Comparison of ENCODE assay signal across 8 cellular contexts in genomic region chr15:84979651-84980050, GRCh38. TPM values are rescaled to one million over a fixed set of nuclear protein-coding genes. Genes with fewer than 3 reads are reported as not detected.
DNase-seq lines count a peak whose midpoint lies in the region; ATAC-seq and TF ChIP-seq lines count a peak whose summit lies in the region.

No MANE protein-coding gene starts in this region.

- no peak overlapping the region for H3K27ac ChIP-seq in BLaER1
- no peak overlapping the region for H3K27ac ChIP-seq in naive thymus-derived CD4-positive, alpha-beta T cell (ENCODE audit: low read depth, low read length)

- H3K9ac ChIP-seq in BLaER1: no peak overlapping the region

- no peak for ATAC-seq in naive thymus-derived CD4-positive, alpha-beta T cell
- ATAC-seq in HG02678 (IDR thresholded peaks at IDR 0.05; ENCODE audit: unreplicated experiment): no peak
- no peak for ATAC-seq in HG03139 (IDR thresholded peaks at IDR 0.05; ENCODE audit: unreplicated experiment)
- ATAC-seq in HG03342 (IDR thresholded peaks at IDR 0.05; ENCODE audit: unreplicated experiment): no peak

- peak overlapping the region; percentile 89 to 97 (median 95) for H3K4me3 Mint-ChIP-seq in naive thymus-derived CD4-positive, alpha-beta T cell

- no peaks in the 10 kb centered on the region for H3K9me3 ChIP-seq in BLaER1
- no peaks in the 10 kb centered on the region for H3K9me3 ChIP-seq in naive thymus-derived CD4-positive, alpha-beta T cell (ENCODE audit: control insufficient read depth in 2 of 3, low read length in 3 of 3)

- POLR2A ChIA-PET in naive thymus-derived CD4-positive, alpha-beta T cell (lab: Charles Lee): interaction anchor here (1.7 to 3.5 kb wide), 7 partner anchors 9 to 348 kb away, joined by 5 to 15 read pairs (median 7); partner anchors contain the start of gene SEC11A

- no peak for DNase-seq in NB4 (ENCODE audit: low read depth)
- DNase-seq in ecto neural progenitor cell (ENCODE audit: low spot score): peak; percentile 51
- no peak for DNase-seq in naive thymus-derived CD4-positive, alpha-beta T cell
- DNase-seq in SW 1271 (lab: John Stamatoyannopoulos, UW): no peak

- H3K27ac Mint-ChIP-seq in naive thymus-derived CD4-positive, alpha-beta T cell: peak overlapping the region; percentile 85 to 98 (median 95)

- H3K4me1 ChIP-seq in BLaER1: peaks cover 31% of the 10 kb centered on the region
- H3K4me1 ChIP-seq in naive thymus-derived CD4-positive, alpha-beta T cell (ENCODE audit: control insufficient read depth in 2 of 2, insufficient read depth in 2 of 2, low read length in 2 of 2): peaks cover 8 to 9% of the 10 kb centered on the region in 2 donors

- H3K27me3 ChIP-seq in BLaER1: peaks cover 50% of the 10 kb centered on the region
- H3K27me3 ChIP-seq in naive thymus-derived CD4-positive, alpha-beta T cell (ENCODE audit: control insufficient read depth in 2 of 2, insufficient read depth in 2 of 2, low read length in 2 of 2): no peaks in the 10 kb centered on the region

- no peak for TF ChIP-seq POLR2A in NB4 (IDR thresholded peaks at IDR 0.05; ENCODE audit: extremely low read depth, insufficient read length)

- no peaks in the 10 kb centered on the region for H3K9me3 Mint-ChIP-seq in naive thymus-derived CD4-positive, alpha-beta T cell

- peaks cover 33% of the 10 kb centered on the region for H4K20me1 ChIP-seq in BLaER1

- peak overlapping the region; percentile 91; the same call in 1 of the 2 replicates for H3K4me3 ChIP-seq in BLaER1
- H3K4me3 ChIP-seq in NB4 (ENCODE audit: low read depth, low read length): peak overlapping the region; percentile 75
- peak overlapping the region; percentile 98 for H3K4me3 ChIP-seq in naive thymus-derived CD4-positive, alpha-beta T cell (ENCODE audit: low read length)

- H3K36me3 ChIP-seq in BLaER1: no peaks in the 10 kb centered on the region
- H3K36me3 ChIP-seq in naive thymus-derived CD4-positive, alpha-beta T cell (ENCODE audit: control insufficient read depth in 2 of 3, insufficient read depth in 3 of 3, low read length in 3 of 3): peaks cover 0 to 10% (median 0%) of the 10 kb centered on the region in 3 experiments

- TF ChIP-seq CTCF in NB4 (IDR thresholded peaks at IDR 0.05; ENCODE audit: low read depth, low read length): no peak

- peaks cover 11 to 38% (median 31%) of the 10 kb centered on the region in 7 donors for H3K4me1 Mint-ChIP-seq in naive thymus-derived CD4-positive, alpha-beta T cell

- CTCF ChIA-PET in naive thymus-derived CD4-positive, alpha-beta T cell (lab: Charles Lee): interaction anchor here (0.6 to 2.3 kb wide), 6 partner anchors 8 to 759 kb away, joined by 3 to 8 read pairs (median 4); no protein-coding TSS in a partner anchor

- peaks cover 0 to 26% (median 0%) of the 10 kb centered on the region in 5 donors for H3K27me3 Mint-ChIP-seq in naive thymus-derived CD4-positive, alpha-beta T cell

- H3K36me3 Mint-ChIP-seq in naive thymus-derived CD4-positive, alpha-beta T cell: no peaks in the 10 kb centered on the region

- peak overlapping the region; percentile 83 for H3K4me2 ChIP-seq in BLaER1

- intact Hi-C loops in naive thymus-derived CD4-positive, alpha-beta T cell (cut with micrococcal nuclease): loop anchor here (1.0 to 5.0 kb wide), 8 partner anchors 9 to 392 kb away; partner anchors contain the start of genes ZNF592 (in 2 of the 2) and WDR73 (in 1 of the 2)

RNA-seq across cellular contexts. Expression of gene PDE8A, which starts 2.0 kb away (rescaled TPM):
- 10 to 100 TPM; 17.4 to 43.3 (median 33.8) TPM for total RNA-seq in naive thymus-derived CD4-positive, alpha-beta T cell
- 1 to 10 TPM; 1.7 to 4.3 TPM for polyA plus RNA-seq in naive thymus-derived CD4-positive, alpha-beta T cell
